Comparison of ENCODE assay signal across 22 cellular contexts in genomic region chr22:46991666-46992065, GRCh38.
DNase-seq lines count a peak whose midpoint lies in the region; ATAC-seq, FAIRE-seq and TF ChIP-seq lines count a peak whose summit lies in the region.
"Had no signal": no experiment of that assay in that cellular context is flagged by ENCODE, and none has a peak within 500 bp of the region (broad histone marks: within the 10 kb centered on the region; RNA-seq: fewer than 3 reads in every experiment).

No MANE protein-coding gene starts in this region.

- no peak overlapping the region for H3K27ac Mint-ChIP-seq in T-helper 17 cell
- H3K27ac Mint-ChIP-seq: B cell; CD8-positive, alpha-beta T cell had no signal

- H3K4me3 Mint-ChIP-seq in T-helper 17 cell, result peak overlapping the region; percentile 66
- H3K4me3 Mint-ChIP-seq: B cell; CD8-positive, alpha-beta T cell had no signal

- H3K4me1 ChIP-seq in osteoblast (ENCODE audit: insufficient read depth, low read length), result no peaks in the 10 kb centered on the region

- H3K27me3 ChIP-seq in H7 (ENCODE audit: control insufficient read depth, insufficient read depth, low read length) (no peaks in the 10 kb centered on the region), osteoblast (ENCODE audit: insufficient read depth, low read length) (no peaks in the 10 kb centered on the region)
- H3K27me3 ChIP-seq: BLaER1 treated with 17β-estradiol and CSF1 and Interleukin-3, amounts not matched to agents 10 nM and 100 nM had no signal

- H3K27me3 Mint-ChIP-seq in T-helper 17 cell, result no peaks in the 10 kb centered on the region
- H3K27me3 Mint-ChIP-seq: B cell, IgD-negative memory B cell had no signal

- H3K27ac ChIP-seq in osteoblast (ENCODE audit: low read depth, low read length), result no peak overlapping the region
- H3K27ac ChIP-seq: BLaER1 treated with 17β-estradiol and CSF1 and Interleukin-3, amounts not matched to agents 10 nM and 100 nM; GM23248 had no signal

- DNase-seq in H7, result peak; percentile 39
- no peak for DNase-seq in T-helper 17 cell
- peak; percentile 21 for DNase-seq in osteoblast (ENCODE audit: insufficient read length, low spot score, missing footprints)
- no peak for DNase-seq in urothelium cell line (ENCODE audit: low spot score)
- DNase-seq in H54 (ENCODE audit: insufficient read length, low spot score), result no peak
- DNase-seq in GF-D8 (lab: John Stamatoyannopoulos, UW), result no peak
- DNase-seq: Calu3; CD8-positive, alpha-beta T cell; DMS 273 treated with DMSO at 0.1 percent for 48 hours; DMS53; DND-41; EL; GM23248; HCEC 1CT; KBM-7 had no signal

- peaks cover 8% of the 10 kb centered on the region for H3K36me3 Mint-ChIP-seq in T-helper 17 cell (ENCODE audit: low read depth)

- peak; percentile 63 for FAIRE-seq in urothelium cell line (lab: Jason Lieb, UNC)
- FAIRE-seq in H54 (lab: Jason Lieb, UNC), result no peak
- FAIRE-seq: GM12891, GM19239, HTR-8/SVneo had no signal

- ATAC-seq in T-helper 17 cell, result no peak
- no peak for ATAC-seq in HG02763 (IDR thresholded peaks at IDR 0.05; ENCODE audit: unreplicated experiment)
- ATAC-seq: CD8-positive, alpha-beta T cell had no signal

- H3K4me1 Mint-ChIP-seq in T-helper 17 cell, result peaks cover 12% of the 10 kb centered on the region

- H2AFZ ChIP-seq in osteoblast (ENCODE audit: low read length), result no peak overlapping the region
- H2AFZ ChIP-seq: GM23248 had no signal

- H3K9me3 ChIP-seq in T-helper 17 cell (ENCODE audit: control insufficient read depth, low read length, poor library complexity, severe bottlenecking) (no peaks in the 10 kb centered on the region), osteoblast (ENCODE audit: low read depth, low read length) (no peaks in the 10 kb centered on the region)
- H3K9me3 ChIP-seq: BLaER1 treated with 17β-estradiol and CSF1 and Interleukin-3, amounts not matched to agents 10 nM and 100 nM had no signal

- TF ChIP-seq POLR2A in H54 (IDR thresholded peaks at IDR 0.05; ENCODE audit: low read depth, low read length), result no peak

- H3K4me3 ChIP-seq in H7 (ENCODE audit: insufficient read depth, low read depth, low read length) (no peak overlapping the region), osteoblast (ENCODE audit: insufficient read depth, low read length) (no peak overlapping the region)
- H3K4me3 ChIP-seq: BLaER1 treated with 17β-estradiol and CSF1 and Interleukin-3, amounts not matched to agents 10 nM and 100 nM; GM23248 had no signal

- no peaks in the 10 kb centered on the region for H3K79me2 ChIP-seq in osteoblast (ENCODE audit: insufficient read depth, low read length)

- H4K20me1 ChIP-seq in osteoblast (ENCODE audit: insufficient read depth, low read length), result peaks cover 18% of the 10 kb centered on the region

- no peaks in the 10 kb centered on the region for H3K36me3 ChIP-seq in H7 (replicated peaks; ENCODE audit: control insufficient read depth, insufficient read depth, low read length)
- H3K36me3 ChIP-seq in osteoblast (ENCODE audit: insufficient read depth, low read length), result no peaks in the 10 kb centered on the region

- no peak for TF ChIP-seq CTCF in osteoblast (IDR thresholded peaks at IDR 0.05; ENCODE audit: extremely low read depth, low read depth, low read length)

- no peak overlapping the region for H3K4me2 ChIP-seq in osteoblast (ENCODE audit: insufficient read depth, low read length)
- H3K4me2 ChIP-seq: BLaER1 treated with 17β-estradiol and CSF1 and Interleukin-3, amounts not matched to agents 10 nM and 100 nM had no signal

Comparison
In these comparisons a context has a peak if more than half of its experiments do, and no peak if none do; other contexts are left out.
1. DNase-seq: peak in H7 (single experiment) and osteoblast (single experiment); none in T-helper 17 cell (0 of 3), urothelium cell line (single experiment), H54 (single experiment) and GF-D8 (single experiment).